Comparison of ENCODE assay signal across 1 cellular context in genomic region chr19:18117364-18117691, GRCh38.
TF ChIP-seq lines count a peak whose summit lies in the region.

No MANE protein-coding gene starts in this region.

TF ChIP-seq in HCT116, 20 proteins besides CTCF, POLR2A, EP300 and RAD21 (continued from another document):
- TF ChIP-seq REST (IDR thresholded peaks at IDR 0.05; ENCODE audit: low read depth) (no peak), ELF1 (IDR thresholded peaks at IDR 0.05; ENCODE audit: borderline replicate concordance, low read depth) (no peak), ATF3 (IDR thresholded peaks at IDR 0.05) (no peak), EZH2phosphoT487 (IDR thresholded peaks at IDR 0.05; ENCODE audit: borderline replicate concordance) (no peak)
